In the genomic region with DNA sequence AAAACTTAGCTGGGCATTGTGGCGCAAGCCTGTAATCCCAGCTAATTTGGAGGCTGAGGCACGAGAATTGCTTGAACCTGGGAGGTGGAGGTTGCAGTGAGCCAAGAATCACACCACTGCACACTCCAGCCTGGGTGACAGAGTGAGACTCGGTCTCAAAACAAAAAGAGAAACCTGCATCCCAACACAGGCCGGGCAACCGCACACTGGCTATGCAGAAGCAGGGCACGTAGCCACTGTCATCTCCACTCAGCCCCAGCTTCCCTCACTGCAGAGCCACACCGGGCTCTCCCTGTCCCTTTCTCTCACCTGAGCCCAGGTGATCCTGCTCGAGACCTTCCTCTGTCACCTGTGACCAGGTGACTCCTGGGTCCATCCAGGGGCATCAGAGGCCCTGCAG, we compare ENCODE assay signal across 21 cellular contexts.
"Had no signal": no experiment of that assay in that cellular context is flagged by ENCODE, and none has a peak within 500 bp of the region (broad histone marks: within the 10 kb centered on the region; RNA-seq: fewer than 3 reads in every experiment).

No MANE protein-coding gene starts in this region.

- H3K27me3 ChIP-seq: body of pancreas, foreskin keratinocyte, tibial artery, uterus had no signal

- H3K9me3 Mint-ChIP-seq: activated B cell treated with CpG ODN at 0.5 μM for 24 hours; activated CD4-positive, alpha-beta T cell treated with anti-CD3 and anti-CD28 coated beads, Interleukin-2, amount 10 ng/mL, durations not matched to agents 24 days and 14 days; central memory CD8-positive, alpha-beta T cell; immature natural killer cell; mesothelial cell of epicardium; nephron progenitor cell had no signal

- H3K27ac Mint-ChIP-seq: activated B cell treated with CpG ODN at 0.5 μM for 24 hours; activated CD4-positive, alpha-beta T cell treated with anti-CD3 and anti-CD28 coated beads, Interleukin-2, amount 10 ng/mL, durations not matched to agents 24 days and 14 days; activated naive CD8-positive, alpha-beta T cell; mesothelial cell of epicardium had no signal

- H3K36me3 Mint-ChIP-seq: activated naive CD8-positive, alpha-beta T cell; immature natural killer cell; mesothelial cell of epicardium had no signal

- ATAC-seq: body of pancreas, foreskin keratinocyte, left cardiac atrium had no signal

- H3K27ac ChIP-seq: body of pancreas, foreskin keratinocyte, tibial artery, uterus had no signal

- H3K36me3 ChIP-seq: tibial artery, uterus had no signal

- H3K4me3 Mint-ChIP-seq: activated B cell treated with CpG ODN at 0.5 μM for 24 hours; activated CD4-positive, alpha-beta T cell treated with anti-CD3 and anti-CD28 coated beads, Interleukin-2, amount 10 ng/mL, durations not matched to agents 24 days and 14 days; activated naive CD8-positive, alpha-beta T cell; central memory CD8-positive, alpha-beta T cell; immature natural killer cell; mesothelial cell of epicardium; nephron progenitor cell had no signal

- H3K4me3 ChIP-seq: body of pancreas, lung, tibial artery, uterus had no signal

- H3K9me3 ChIP-seq: body of pancreas, tibial artery, uterus had no signal

- DNase-seq: activated B cell treated with CpG ODN at 0.5 μM for 24 hours; activated CD4-positive, alpha-beta T cell treated with anti-CD3 and anti-CD28 coated beads, Interleukin-2, amount 10 ng/mL, durations not matched to agents 24 days and 14 days; activated effector memory CD4-positive, alpha-beta T cell treated with Interleukin-2 at 50 U/mL for 16 hours; activated T-cell treated with anti-CD3 and anti-CD28 coated beads for 4 hours; amniotic stem cell; body of pancreas; cortex of kidney; effector memory CD4-positive, alpha-beta T cell; foreskin keratinocyte; immature natural killer cell; left cardiac atrium; nephron progenitor cell; stimulated activated CD4-positive, alpha-beta T cell treated with anti-CD3 and anti-CD28 coated beads, Interleukin-12 subunit alpha, Interleukin-12 subunit beta, amount 100 ng/mL, for 4 hours; stimulated activated CD4-positive, alpha-beta T cell treated with anti-CD3 and anti-CD28 coated beads, Interleukin-2, amount 100 ng/mL, for 24 hours; T-helper 2 cell; tibial artery; uterus had no signal

- H3K27me3 Mint-ChIP-seq: activated B cell treated with CpG ODN at 0.5 μM for 24 hours; activated CD4-positive, alpha-beta T cell treated with anti-CD3 and anti-CD28 coated beads, Interleukin-2, amount 10 ng/mL, durations not matched to agents 24 days and 14 days; activated naive CD8-positive, alpha-beta T cell; central memory CD8-positive, alpha-beta T cell had no signal
